ENCODE assay signal across 1 cellular context in the genomic region with DNA sequence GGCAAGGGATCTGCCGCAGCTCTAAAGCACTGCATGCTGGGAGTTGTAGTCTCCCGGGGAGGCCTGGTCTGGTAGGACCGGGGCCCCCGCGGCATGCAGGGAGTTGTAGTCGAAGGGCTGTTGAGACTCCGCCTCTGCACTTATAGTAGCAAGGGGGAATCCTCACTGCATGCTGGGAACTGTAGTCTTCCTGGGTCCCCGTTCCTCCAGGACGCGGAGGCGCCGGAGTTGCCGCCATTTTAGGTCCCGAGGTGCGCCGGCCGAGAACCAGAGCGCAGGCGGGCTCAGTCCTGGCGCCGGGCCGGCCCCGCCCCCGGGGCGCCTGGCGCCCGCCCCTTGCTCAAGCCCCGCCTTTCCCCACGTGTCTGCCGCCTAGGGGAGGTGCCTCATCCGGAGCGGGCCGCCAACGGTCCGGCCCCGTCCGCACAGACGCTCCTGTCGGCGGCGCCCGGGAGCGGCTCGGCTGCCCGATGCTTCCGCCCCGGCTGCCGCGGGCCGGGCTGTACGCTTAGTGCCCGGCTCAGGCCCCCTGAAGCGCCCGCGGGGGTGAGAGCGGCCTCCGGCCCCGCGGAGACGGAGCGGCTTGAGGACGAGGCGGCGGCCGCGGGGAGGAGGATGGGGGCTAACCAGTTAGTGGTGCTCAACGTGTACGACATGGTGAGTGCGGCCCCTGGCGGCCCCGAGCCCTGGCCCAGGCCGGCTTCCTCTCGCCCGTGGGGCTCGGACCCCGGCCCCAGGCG.
TF ChIP-seq lines count a peak whose summit lies in the region.

Gene DESI2 (plus strand): TSS at position 428 of the 740 bp plus-strand sequence. CDS start 188 bp downstream, at position 616.

TF ChIP-seq in H1, 55 proteins besides CTCF, POLR2A, EP300 and RAD21:
- no peak for TF ChIP-seq ZNF274 (IDR thresholded peaks at IDR 0.05; ENCODE audit: borderline replicate concordance, extremely low read depth, low read length)
- no peak for TF ChIP-seq HDAC2 (IDR thresholded peaks at IDR 0.05; ENCODE audit: borderline replicate concordance in 1 of 2, low read depth in 2 of 2, low read length in 2 of 2)
- no peak for TF ChIP-seq ASH2L (IDR thresholded peaks at IDR 0.05; ENCODE audit: low read length)
- peak; percentile 74 for TF ChIP-seq SP4 (IDR thresholded peaks at IDR 0.05; ENCODE audit: low read length)
- no peak for TF ChIP-seq CHD7 (IDR thresholded peaks at IDR 0.05; ENCODE audit: insufficient replicate concordance, low read length)
- no peak for TF ChIP-seq CBX8 (IDR thresholded peaks at IDR 0.05; ENCODE audit: borderline replicate concordance, low read depth, low read length)
- no peak for TF ChIP-seq NANOG (IDR thresholded peaks at IDR 0.05; ENCODE audit: insufficient read depth, low read depth, low read length, poor library complexity, severe bottlenecking)
- no peak for TF ChIP-seq JUN (IDR thresholded peaks at IDR 0.05; ENCODE audit: low read depth, low read length)
- TF ChIP-seq SUZ12 (IDR thresholded peaks at IDR 0.05; ENCODE audit: low read length) = no peak
- no peak for TF ChIP-seq EGR1 (IDR thresholded peaks at IDR 0.05; ENCODE audit: borderline replicate concordance, low read depth, low read length)
- no peak for TF ChIP-seq CTBP2 (IDR thresholded peaks at IDR 0.05; ENCODE audit: borderline replicate concordance, insufficient read depth, insufficient read length, low read length)
- TF ChIP-seq ATF2 (IDR thresholded peaks at IDR 0.05; ENCODE audit: low read length) = no peak
- TF ChIP-seq CHD2 (IDR thresholded peaks at IDR 0.05; ENCODE audit: low read length) = no peak
- no peak for TF ChIP-seq EZH2 (IDR thresholded peaks at IDR 0.05; ENCODE audit: low read depth, low read length, severe bottlenecking)
- no peak for TF ChIP-seq SIRT6 (IDR thresholded peaks at IDR 0.05; ENCODE audit: low read length)
- TF ChIP-seq SP2 (IDR thresholded peaks at IDR 0.05; ENCODE audit: low read length) = no peak
- no peak for TF ChIP-seq RNF2 (IDR thresholded peaks at IDR 0.05; ENCODE audit: borderline replicate concordance, low read depth, low read length, missing control alignments, poor library complexity, severe bottlenecking)
- no peak for TF ChIP-seq POU5F1 (IDR thresholded peaks at IDR 0.05; ENCODE audit: low read depth, low read length)
- no peak for TF ChIP-seq CEBPB (IDR thresholded peaks at IDR 0.05; ENCODE audit: low read depth, low read length)
- TF ChIP-seq POLR2AphosphoS5 (IDR thresholded peaks at IDR 0.05; ENCODE audit: low read depth, low read length) = peak; percentile 85
- no peak for TF ChIP-seq TCF12 (IDR thresholded peaks at IDR 0.05; ENCODE audit: low read depth, low read length)
- no peak for TF ChIP-seq RFX5 (IDR thresholded peaks at IDR 0.05; ENCODE audit: borderline replicate concordance, low read depth, low read length)
- TF ChIP-seq SIX5 (IDR thresholded peaks at IDR 0.05; ENCODE audit: low read depth, low read length) = peak; percentile 93
- peak; percentile 93 for TF ChIP-seq TAF1 (IDR thresholded peaks at IDR 0.05; ENCODE audit: low read depth, low read length)
- no peak for TF ChIP-seq KDM5A (IDR thresholded peaks at IDR 0.05; ENCODE audit: low read length)
- no peak for TF ChIP-seq MAFK (IDR thresholded peaks at IDR 0.05; ENCODE audit: low read depth, low read length)
- peak; percentile 42 for TF ChIP-seq MAX (IDR thresholded peaks at IDR 0.05)
- TF ChIP-seq CREB1 (IDR thresholded peaks at IDR 0.05) = peak; percentile 13; the same call in 1 of the 2 replicates
- TF ChIP-seq CHD1 (IDR thresholded peaks at IDR 0.05; ENCODE audit: low read depth, low read length) = no peak
- TF ChIP-seq SAP30 (IDR thresholded peaks at IDR 0.05; ENCODE audit: insufficient read depth, insufficient replicate concordance, low read length) = no peak
- TF ChIP-seq FOSL1 (IDR thresholded peaks at IDR 0.05; ENCODE audit: insufficient read depth, low read depth, low read length) = no peak
- peak; percentile 99 for TF ChIP-seq YY1 (IDR thresholded peaks at IDR 0.05; ENCODE audit: low read depth, low read length)
- TF ChIP-seq GTF2F1 (IDR thresholded peaks at IDR 0.05; ENCODE audit: borderline replicate concordance, low read depth, low read length) = no peak
- TF ChIP-seq SP1 (IDR thresholded peaks at IDR 0.05; ENCODE audit: low read depth, low read length) = 0 out of 2 replicates have a peak, but pooled peaks have one; percentile 10
- no peak for TF ChIP-seq CBX5 (IDR thresholded peaks at IDR 0.05; ENCODE audit: low read depth, low read length)
- peak; percentile 45; the same call in 1 of the 2 replicates for TF ChIP-seq RBBP5 (IDR thresholded peaks at IDR 0.05; ENCODE audit: borderline replicate concordance, low read depth, low read length)
- TF ChIP-seq NRF1 (IDR thresholded peaks at IDR 0.05; ENCODE audit: low read depth, low read length) = no peak
- peak; percentile 83 for TF ChIP-seq TBP (IDR thresholded peaks at IDR 0.05; ENCODE audit: low read depth, low read length)
- no peak for TF ChIP-seq KDM1A (IDR thresholded peaks at IDR 0.05; ENCODE audit: borderline replicate concordance, low read length)
- peak; percentile 55 for TF ChIP-seq KDM4A (IDR thresholded peaks at IDR 0.05; ENCODE audit: low read depth, low read length, severe bottlenecking)
- TF ChIP-seq BRCA1 (IDR thresholded peaks at IDR 0.05; ENCODE audit: low read depth, low read length) = no peak
- TF ChIP-seq, protein P1, sequence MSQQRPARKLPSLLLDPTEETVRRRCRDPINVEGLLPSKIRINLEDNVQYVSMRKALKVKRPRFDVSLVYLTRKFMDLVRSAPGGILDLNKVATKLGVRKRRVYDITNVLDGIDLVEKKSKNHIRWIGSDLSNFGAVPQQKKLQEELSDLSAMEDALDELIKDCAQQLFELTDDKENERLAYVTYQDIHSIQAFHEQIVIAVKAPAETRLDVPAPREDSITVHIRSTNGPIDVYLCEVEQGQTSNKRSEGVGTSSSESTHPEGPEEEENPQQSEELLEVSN (IDR thresholded peaks at IDR 0.05) = no peak; the same call in 1 of the 2 replicates
- no peak for TF ChIP-seq HDAC6 (IDR thresholded peaks at IDR 0.05; ENCODE audit: low read depth, low read length)
- TF ChIP-seq PHF8 (conservative IDR thresholded peaks at IDR 0.05; ENCODE audit: low read depth, low read length) = peak; percentile 89
- TF ChIP-seq JUND (IDR thresholded peaks at IDR 0.05; ENCODE audit: low read length) = no peak
- TF ChIP-seq GABPA (IDR thresholded peaks at IDR 0.05; ENCODE audit: borderline replicate concordance, insufficient read depth, low read length) = no peak
- no peak for TF ChIP-seq ATF3 (IDR thresholded peaks at IDR 0.05; ENCODE audit: insufficient read depth, low read depth, low read length)
- no peak for TF ChIP-seq BACH1 (IDR thresholded peaks at IDR 0.05; ENCODE audit: low read length)
- no peak for TF ChIP-seq SRF (IDR thresholded peaks at IDR 0.05; ENCODE audit: low read depth, low read length)
- peak; percentile 89 for TF ChIP-seq TAF7 (optimal IDR thresholded peaks at IDR 0.05; ENCODE audit: borderline replicate concordance, low read depth, low read length)
- TF ChIP-seq, protein P2, sequence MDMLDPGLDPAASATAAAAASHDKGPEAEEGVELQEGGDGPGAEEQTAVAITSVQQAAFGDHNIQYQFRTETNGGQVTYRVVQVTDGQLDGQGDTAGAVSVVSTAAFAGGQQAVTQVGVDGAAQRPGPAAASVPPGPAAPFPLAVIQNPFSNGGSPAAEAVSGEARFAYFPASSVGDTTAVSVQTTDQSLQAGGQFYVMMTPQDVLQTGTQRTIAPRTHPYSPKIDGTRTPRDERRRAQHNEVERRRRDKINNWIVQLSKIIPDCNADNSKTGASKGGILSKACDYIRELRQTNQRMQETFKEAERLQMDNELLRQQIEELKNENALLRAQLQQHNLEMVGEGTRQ (IDR thresholded peaks at IDR 0.05; ENCODE audit: low read length) = peak; percentile 72
- peak in 1 of 2 experiments; percentile 18; a peak in 1 of 4 replicates for TF ChIP-seq SIN3A (conservative IDR thresholded peaks at IDR 0.05 in 1 of 2, IDR thresholded peaks at IDR 0.05 in 1 of 2; ENCODE audit: low read depth in 1 of 2, low read length in 2 of 2)
